ENCODE assay signal across 17 cellular contexts in the genomic region with DNA sequence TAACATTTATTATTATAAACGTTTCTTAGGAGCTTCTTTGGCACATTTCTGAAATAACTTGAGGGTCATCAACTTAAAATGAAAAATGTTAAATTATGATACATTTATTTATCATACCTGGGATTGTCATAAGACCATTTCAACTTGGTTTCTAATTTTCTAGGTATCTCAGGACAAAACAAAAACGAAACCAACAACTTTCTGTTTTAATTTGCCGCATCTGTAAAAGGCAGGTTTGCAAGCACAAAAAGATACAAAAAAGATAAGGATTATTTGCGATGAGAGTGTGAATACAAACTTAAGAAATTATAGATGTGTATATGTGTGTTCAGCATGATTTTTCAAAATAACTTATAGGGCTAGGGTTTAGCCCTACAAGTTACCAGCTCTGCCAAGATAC.
DNase-seq lines count a peak whose midpoint lies in the region; ATAC-seq, FAIRE-seq and TF ChIP-seq lines count a peak whose summit lies in the region.
"Had no signal": no experiment of that assay in that cellular context is flagged by ENCODE, and none has a peak within 500 bp of the region (broad histone marks: within the 10 kb centered on the region; RNA-seq: fewer than 3 reads in every experiment).

No MANE protein-coding gene starts in this region.

- H3K36me3 Mint-ChIP-seq in activated CD8-positive, alpha-beta memory T cell treated with anti-CD3 and anti-CD28 coated beads, Interleukin-2, amount 10 ng/mL, durations not matched to agents 7 days and 5 days = peaks cover 23% of the 10 kb centered on the region
- peaks cover 3% of the 10 kb centered on the region for H3K36me3 Mint-ChIP-seq in natural killer cell treated with Interleukin-12 subunit alpha and Interleukin-12 subunit beta and Interleukin-15 and Interleukin-18, amount 100 ng/mL, for 72 hours

- CTCF ChIA-PET in activated CD8-positive, alpha-beta memory T cell treated with anti-CD3 and anti-CD28 coated beads, Interleukin-2, amount 10 ng/mL, durations not matched to agents 7 days and 5 days (lab: Charles Lee) = interaction anchor here (1.1 to 1.7 kb wide), 4 partner anchors 13 to 487 kb away, joined by 3 to 4 read pairs (median 3); no protein-coding TSS in a partner anchor
- CTCF ChIA-PET in GM12878 (lab: Yijun Ruan, JAX) = interaction anchor here (0.6 to 1.2 kb wide), 2 partner anchors 8 to 14 kb away, joined by 3 read pairs; no protein-coding TSS in a partner anchor

- H3K27ac ChIP-seq in GM12878 (ENCODE audit: control insufficient read depth, insufficient read depth) = peak overlapping the region; percentile 31

- no peak overlapping the region for H3K9ac ChIP-seq in GM12878 (ENCODE audit: control insufficient read depth, insufficient read depth, low read length)

- H4K20me1 ChIP-seq in GM12878 (ENCODE audit: control insufficient read depth, insufficient read depth) = no peaks in the 10 kb centered on the region

- RAD21 ChIA-PET in GM12878 (lab: Charles Lee; ENCODE audit: unreplicated experiment) = interaction anchor here (1.0 to 1.8 kb wide), 3 partner anchors 154 to 445 kb away, joined by 3 to 4 read pairs (median 3); no protein-coding TSS in a partner anchor

- POLR2A ChIA-PET in GM12878 (lab: Charles Lee) = interaction anchor here (0.5 kb wide), 1 partner anchor 362 kb away, joined by 6 read pairs; no protein-coding TSS in a partner anchor

- FAIRE-seq in GM12878 (lab: Jason Lieb, UNC) = peak; percentile 65
- FAIRE-seq: bronchial epithelial cell, GM12892 had no signal

- TF ChIP-seq RAD21 in GM12878 (IDR thresholded peaks at IDR 0.05; ENCODE audit: insufficient read depth, low read depth, low read length) = no peak

- no peaks in the 10 kb centered on the region for H3K79me2 ChIP-seq in GM12878 (ENCODE audit: control insufficient read depth, insufficient read depth, low read length)

- H3K27me3 ChIP-seq in GM12878 (replicated peaks in 1 of 2; ENCODE audit: control insufficient read depth in 2 of 2, insufficient read depth in 2 of 2, low read length in 1 of 2) = no peaks in the 10 kb centered on the region

- WGBS in GM12878 (ENCODE audit: insufficient coverage, insufficient replicate concordance, low lambda C conversion rate, missing lambda C conversion rate) = 23% methylated on average over 4 of the region's 4 CpGs

- in situ Hi-C loops in GM12878 (cut with MboI) = no loop called here

- no peaks in the 10 kb centered on the region for H3K27me3 Mint-ChIP-seq in activated CD8-positive, alpha-beta memory T cell treated with anti-CD3 and anti-CD28 coated beads, Interleukin-2, amount 10 ng/mL, durations not matched to agents 7 days and 5 days
- no peaks in the 10 kb centered on the region for H3K27me3 Mint-ChIP-seq in natural killer cell treated with Interleukin-12 subunit alpha and Interleukin-12 subunit beta and Interleukin-15 and Interleukin-18, amount 100 ng/mL, for 72 hours
- H3K27me3 Mint-ChIP-seq: progenitor cell of endocrine pancreas had no signal

- H2AFZ ChIP-seq in GM12878 (ENCODE audit: control insufficient read depth, low read depth, low read length) = peak overlapping the region; percentile 45

- peaks cover 36% of the 10 kb centered on the region for H3K4me1 Mint-ChIP-seq in activated CD8-positive, alpha-beta memory T cell treated with anti-CD3 and anti-CD28 coated beads, Interleukin-2, amount 10 ng/mL, durations not matched to agents 7 days and 5 days
- H3K4me1 Mint-ChIP-seq in natural killer cell treated with Interleukin-12 subunit alpha and Interleukin-12 subunit beta and Interleukin-15 and Interleukin-18, amount 100 ng/mL, for 72 hours (ENCODE audit: low read depth in 2 of 2) = peaks cover 21 to 42% of the 10 kb centered on the region in 2 donors
- H3K4me1 Mint-ChIP-seq: endodermal cell had no signal

- H3K27ac Mint-ChIP-seq in activated CD8-positive, alpha-beta memory T cell treated with anti-CD3 and anti-CD28 coated beads, Interleukin-2, amount 10 ng/mL, durations not matched to agents 7 days and 5 days = peak overlapping the region; percentile 97
- peak overlapping the region; percentile 89 to 90 for H3K27ac Mint-ChIP-seq in natural killer cell treated with Interleukin-12 subunit alpha and Interleukin-12 subunit beta and Interleukin-15 and Interleukin-18, amount 100 ng/mL, for 72 hours
- H3K27ac Mint-ChIP-seq: endodermal cell, progenitor cell of endocrine pancreas had no signal

- H3K9me3 Mint-ChIP-seq in activated CD8-positive, alpha-beta memory T cell treated with anti-CD3 and anti-CD28 coated beads, Interleukin-2, amount 10 ng/mL, durations not matched to agents 7 days and 5 days (ENCODE audit: low read depth) = peaks cover 2% of the 10 kb centered on the region
- H3K9me3 Mint-ChIP-seq in natural killer cell treated with Interleukin-12 subunit alpha and Interleukin-12 subunit beta and Interleukin-15 and Interleukin-18, amount 100 ng/mL, for 72 hours = no peaks in the 10 kb centered on the region
- H3K9me3 Mint-ChIP-seq: endodermal cell had no signal

- SMC1A ChIA-PET in GM12878 (lab: Charles Lee; ENCODE audit: uncharacterized antibody, unreplicated experiment) = interaction anchor here (0.6 to 3.7 kb wide), 10 partner anchors 9 to 989 kb away, joined by 3 to 24 read pairs (median 4); no protein-coding TSS in a partner anchor

- no peak for TF ChIP-seq CTCF in GM12878 (IDR thresholded peaks at IDR 0.05 in 2 of 3, conservative IDR thresholded peaks at IDR 0.05 in 1 of 3; ENCODE audit: control insufficient read depth in 2 of 3, extremely low read depth in 1 of 3, insufficient read depth in 1 of 3, low read depth in 3 of 3, low read length in 3 of 3)

- peak; percentile 47 for ATAC-seq in activated CD8-positive, alpha-beta memory T cell treated with anti-CD3 and anti-CD28 coated beads, Interleukin-2, amount 10 ng/mL, durations not matched to agents 7 days and 5 days
- peak; percentile 66 for ATAC-seq in GM12878
- ATAC-seq in natural killer cell treated with Interleukin-12 subunit alpha and Interleukin-12 subunit beta and Interleukin-15 and Interleukin-18, amount 100 ng/mL, for 72 hours = no peak
- ATAC-seq: left ventricle myocardium superior had no signal

- H3K4me2 ChIP-seq in GM12878 (ENCODE audit: control insufficient read depth, insufficient read depth) = peak overlapping the region; percentile 50

- intact Hi-C loops in GM12878 (cut with micrococcal nuclease; ENCODE audit: unreplicated experiment) = loop anchor here (5.0 to 10.0 kb wide), 2 partner anchors 196 to 268 kb away; no protein-coding TSS in a partner anchor

- TF ChIP-seq EP300 in GM12878 (IDR thresholded peaks at IDR 0.05; ENCODE audit: borderline replicate concordance in 1 of 2, control insufficient read depth in 1 of 2, low read depth in 2 of 2, low read length in 2 of 2) = no peak

- H3K4me3 Mint-ChIP-seq in activated CD8-positive, alpha-beta memory T cell treated with anti-CD3 and anti-CD28 coated beads, Interleukin-2, amount 10 ng/mL, durations not matched to agents 7 days and 5 days = peak overlapping the region; percentile 81
- H3K4me3 Mint-ChIP-seq in natural killer cell treated with Interleukin-12 subunit alpha and Interleukin-12 subunit beta and Interleukin-15 and Interleukin-18, amount 100 ng/mL, for 72 hours = peak overlapping the region; percentile 95
- H3K4me3 Mint-ChIP-seq: endodermal cell had no signal

- H3K4me3 ChIP-seq in GM12878 = 0 out of 2 replicates have a peak overlapping the region, but pooled peaks have one; percentile 2
- H3K4me3 ChIP-seq: HAP-1 had no signal

- DNase-seq in activated CD8-positive, alpha-beta memory T cell treated with anti-CD3 and anti-CD28 coated beads, Interleukin-2, amount 10 ng/mL, durations not matched to agents 7 days and 5 days = no peak
- no peak for DNase-seq in activated CD8-positive, alpha-beta memory T cell treated with anti-CD3 and anti-CD28 coated beads, Interleukin-2, amount 50 U/mL, for 48 hours
- DNase-seq in OCI-M1 (lab: John Stamatoyannopoulos, UW) (peak; percentile 60), GM12878 (ENCODE audit: low read depth, low spot score) (no peak), DMS53 treated with DMSO at 0.1 percent for 48 hours (lab: John Stamatoyannopoulos, UW; ENCODE audit: unreplicated experiment) (no peak), GM03348 (ENCODE audit: low spot score) (no peak), 8988T (no peak)
- no peak for DNase-seq in natural killer cell treated with Interleukin-12 subunit alpha and Interleukin-12 subunit beta and Interleukin-15 and Interleukin-18, amount 100 ng/mL, for 72 hours (ENCODE audit: low spot score)
- DNase-seq: endodermal cell; foreskin fibroblast; left ventricle myocardium superior; NCI-H748 treated with DMSO at 0.1 percent for 48 hours; stimulated activated naive CD4-positive, alpha-beta T cell treated with Interleukin-2 at 50 U/mL for 16 hours had no signal

- TF ChIP-seq POLR2A in GM12878 (IDR thresholded peaks at IDR 0.05; ENCODE audit: low read depth, low read length) = no peak

- H3K4me1 ChIP-seq in GM12878 (ENCODE audit: control insufficient read depth, insufficient read depth, low read length) = no peaks in the 10 kb centered on the region
- H3K4me1 ChIP-seq: HAP-1 had no signal

- H3K9me3 ChIP-seq in GM12878 (replicated peaks; ENCODE audit: control insufficient read depth, insufficient read depth, low read length) = no peaks in the 10 kb centered on the region
- H3K9me3 ChIP-seq: HAP-1 had no signal

- no TSS peak for BruUV-seq in GM12878 (replicated peaks; lab: Mats Ljungman, UMichigan)

- no peaks in the 10 kb centered on the region for H3K36me3 ChIP-seq in GM12878 (ENCODE audit: control insufficient read depth in 2 of 2, insufficient read depth in 2 of 2, low read length in 1 of 2)
- H3K36me3 ChIP-seq: HAP-1 had no signal

TF ChIP-seq in GM12878, 131 proteins besides CTCF, POLR2A, EP300 and RAD21:
- TF ChIP-seq ATF3 (IDR thresholded peaks at IDR 0.05; ENCODE audit: borderline replicate concordance, extremely low read depth, low read depth, low read length) (no peak), HDAC2 (IDR thresholded peaks at IDR 0.05) (no peak)
TF ChIP-seq in GM12878: peak in this region for 0.

Comparison
In these comparisons a context has a peak if more than half of its experiments do, and no peak if none do; other contexts are left out.
1. ATAC-seq: peak in activated CD8-positive, alpha-beta memory T cell treated with anti-CD3 and anti-CD28 coated beads, Interleukin-2, amount 10 ng/mL, durations not matched to agents 7 days and 5 days (single experiment) and GM12878 (single experiment); none in natural killer cell treated with Interleukin-12 subunit alpha and Interleukin-12 subunit beta and Interleukin-15 and Interleukin-18, amount 100 ng/mL, for 72 hours (0 of 2).